In genomic region chr17:63517825-63518534, GRCh38 we compare ENCODE assay signal across 3 cellular contexts.
TF ChIP-seq lines count a peak whose summit lies in the region.

No MANE protein-coding gene starts in this region.

TF ChIP-seq in IMR-90, 13 proteins besides CTCF, POLR2A, EP300 and RAD21:
- no peak for TF ChIP-seq RFX5 (IDR thresholded peaks at IDR 0.05; ENCODE audit: low read depth, low read length)
- TF ChIP-seq MAFK (IDR thresholded peaks at IDR 0.05; ENCODE audit: low read depth, low read length): no peak
- TF ChIP-seq ELK1 (IDR thresholded peaks at IDR 0.05; ENCODE audit: borderline replicate concordance, low read depth, low read length): no peak

TF ChIP-seq in K562, 482 proteins besides CTCF, POLR2A, EP300 and RAD21:
- TF ChIP-seq DACH1 (IDR thresholded peaks at IDR 0.05; ENCODE audit: partially characterized antibody) (no peak), RCOR1 (IDR thresholded peaks at IDR 0.05; ENCODE audit: borderline replicate concordance in 1 of 2, low read depth in 2 of 2, low read length in 2 of 2) (no peak), RBM25 (IDR thresholded peaks at IDR 0.05; ENCODE audit: low read depth, low read length, severe bottlenecking) (peak; percentile 15), EWSR1 (IDR thresholded peaks at IDR 0.05; ENCODE audit: borderline replicate concordance, low read depth, partially characterized antibody) (no peak)
- TF ChIP-seq, protein P1, sequence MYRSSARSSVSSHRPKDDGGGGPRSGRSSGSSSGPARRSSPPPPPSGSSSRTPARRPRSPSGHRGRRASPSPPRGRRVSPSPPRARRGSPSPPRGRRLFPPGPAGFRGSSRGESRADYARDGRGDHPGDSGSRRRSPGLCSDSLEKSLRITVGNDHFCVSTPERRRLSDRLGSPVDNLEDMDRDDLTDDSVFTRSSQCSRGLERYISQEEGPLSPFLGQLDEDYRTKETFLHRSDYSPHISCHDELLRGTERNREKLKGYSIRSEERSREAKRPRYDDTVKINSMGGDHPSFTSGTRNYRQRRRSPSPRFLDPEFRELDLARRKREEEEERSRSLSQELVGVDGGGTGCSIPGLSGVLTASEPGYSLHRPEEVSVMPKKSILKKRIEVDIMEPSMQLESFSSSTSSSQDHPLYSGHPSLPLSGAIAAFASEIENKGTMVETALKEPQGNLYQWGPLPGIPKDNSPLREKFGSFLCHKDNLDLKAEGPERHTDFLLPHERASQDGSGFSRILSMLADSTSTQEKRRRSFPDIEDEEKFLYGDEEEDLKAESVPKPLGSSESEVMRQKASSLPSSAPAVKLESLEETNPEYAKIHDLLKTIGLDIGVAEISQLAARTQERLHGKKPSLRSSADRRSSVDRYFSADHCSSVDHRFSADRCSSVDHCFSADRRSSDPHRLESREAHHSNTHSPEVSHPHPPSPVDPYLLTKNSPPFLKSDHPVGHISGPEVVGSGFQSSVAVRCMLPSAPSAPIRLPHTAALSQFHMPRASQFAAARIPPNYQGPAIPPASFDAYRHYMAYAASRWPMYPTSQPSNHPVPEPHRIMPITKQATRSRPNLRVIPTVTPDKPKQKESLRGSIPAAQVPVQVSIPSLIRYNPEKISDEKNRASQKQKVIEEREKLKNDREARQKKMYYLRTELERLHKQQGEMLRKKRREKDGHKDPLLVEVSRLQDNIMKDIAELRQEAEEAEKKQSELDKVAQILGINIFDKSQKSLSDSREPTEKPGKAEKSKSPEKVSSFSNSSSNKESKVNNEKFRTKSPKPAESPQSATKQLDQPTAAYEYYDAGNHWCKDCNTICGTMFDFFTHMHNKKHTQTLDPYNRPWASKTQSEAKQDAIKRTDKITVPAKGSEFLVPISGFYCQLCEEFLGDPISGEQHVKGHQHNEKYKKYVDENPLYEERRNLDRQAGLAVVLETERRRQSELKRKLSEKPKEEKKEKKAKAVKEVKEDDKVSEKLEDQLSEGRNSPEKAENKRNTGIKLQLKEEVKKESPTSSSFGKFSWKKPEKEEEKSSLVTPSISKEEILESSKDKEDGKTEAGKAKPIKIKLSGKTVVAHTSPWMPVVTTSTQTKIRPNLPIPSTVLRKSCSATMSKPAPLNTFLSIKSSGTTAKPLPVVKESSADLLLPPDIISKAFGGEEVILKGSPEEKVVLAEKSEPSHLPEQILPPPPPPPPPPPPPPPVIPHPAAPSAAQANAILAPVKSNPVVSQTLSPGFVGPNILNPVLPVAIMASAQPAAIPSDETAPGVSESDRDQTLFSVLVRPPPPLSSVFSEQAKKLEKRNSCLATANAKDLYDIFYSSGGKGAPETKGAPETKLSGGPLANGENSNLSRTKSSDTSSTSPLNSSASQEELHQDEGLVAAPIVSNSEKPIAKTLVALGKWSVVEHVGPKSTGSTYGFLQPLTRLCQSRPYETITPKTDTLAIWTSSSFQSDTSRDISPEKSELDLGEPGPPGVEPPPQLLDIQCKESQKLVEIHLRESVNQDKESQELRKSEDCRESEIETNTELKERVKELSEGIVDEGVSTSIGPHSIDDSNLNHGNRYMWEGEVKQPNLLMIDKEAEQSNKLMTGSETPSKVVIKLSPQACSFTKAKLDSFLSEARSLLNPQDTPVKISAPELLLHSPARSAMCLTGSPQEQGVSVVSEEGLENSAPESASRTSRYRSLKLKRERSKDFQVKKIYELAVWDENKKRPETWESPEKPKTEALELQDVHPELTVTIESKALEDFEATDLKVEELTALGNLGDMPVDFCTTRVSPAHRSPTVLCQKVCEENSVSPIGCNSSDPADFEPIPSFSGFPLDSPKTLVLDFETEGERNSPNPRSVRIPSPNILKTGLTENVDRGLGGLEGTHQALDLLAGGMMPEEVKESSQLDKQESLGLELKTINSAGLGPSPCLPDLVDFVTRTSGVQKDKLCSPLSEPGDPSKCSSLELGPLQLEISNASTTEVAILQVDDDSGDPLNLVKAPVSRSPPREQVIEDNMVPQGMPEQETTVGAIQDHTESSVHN (IDR thresholded peaks at IDR 0.05; ENCODE audit: borderline replicate concordance in 1 of 2, low read depth in 1 of 2): no peak

TF ChIP-seq in GM23338, 12 proteins besides CTCF, POLR2A, EP300 and RAD21:
- TF ChIP-seq ZNF462 (CRISPR knock-in tag; IDR thresholded peaks at IDR 0.05) (no peak), JUNB (IDR thresholded peaks at IDR 0.05; ENCODE audit: unreplicated experiment) (no peak), ZNF114 (CRISPR knock-in tag; IDR thresholded peaks at IDR 0.05) (no peak), POLR2AphosphoS5 (IDR thresholded peaks at IDR 0.05; ENCODE audit: low read depth) (no peak), EZH2phosphoT487 (IDR thresholded peaks at IDR 0.05; ENCODE audit: unreplicated experiment) (no peak), STAT1 (IDR thresholded peaks at IDR 0.05; ENCODE audit: unreplicated experiment) (no peak), ETS1 (IDR thresholded peaks at IDR 0.05) (no peak), REST (IDR thresholded peaks at IDR 0.05; ENCODE audit: unreplicated experiment) (no peak), EZH2 (IDR thresholded peaks at IDR 0.05; ENCODE audit: low read depth, unreplicated experiment) (no peak), CREB1 (CRISPR knock-in tag; IDR thresholded peaks at IDR 0.05; ENCODE audit: low read depth) (no peak), ZNF331 (CRISPR knock-in tag; IDR thresholded peaks at IDR 0.05; ENCODE audit: low read depth) (no peak), NANOG (IDR thresholded peaks at IDR 0.05; ENCODE audit: borderline replicate concordance) (no peak)
